In the genomic region with DNA sequence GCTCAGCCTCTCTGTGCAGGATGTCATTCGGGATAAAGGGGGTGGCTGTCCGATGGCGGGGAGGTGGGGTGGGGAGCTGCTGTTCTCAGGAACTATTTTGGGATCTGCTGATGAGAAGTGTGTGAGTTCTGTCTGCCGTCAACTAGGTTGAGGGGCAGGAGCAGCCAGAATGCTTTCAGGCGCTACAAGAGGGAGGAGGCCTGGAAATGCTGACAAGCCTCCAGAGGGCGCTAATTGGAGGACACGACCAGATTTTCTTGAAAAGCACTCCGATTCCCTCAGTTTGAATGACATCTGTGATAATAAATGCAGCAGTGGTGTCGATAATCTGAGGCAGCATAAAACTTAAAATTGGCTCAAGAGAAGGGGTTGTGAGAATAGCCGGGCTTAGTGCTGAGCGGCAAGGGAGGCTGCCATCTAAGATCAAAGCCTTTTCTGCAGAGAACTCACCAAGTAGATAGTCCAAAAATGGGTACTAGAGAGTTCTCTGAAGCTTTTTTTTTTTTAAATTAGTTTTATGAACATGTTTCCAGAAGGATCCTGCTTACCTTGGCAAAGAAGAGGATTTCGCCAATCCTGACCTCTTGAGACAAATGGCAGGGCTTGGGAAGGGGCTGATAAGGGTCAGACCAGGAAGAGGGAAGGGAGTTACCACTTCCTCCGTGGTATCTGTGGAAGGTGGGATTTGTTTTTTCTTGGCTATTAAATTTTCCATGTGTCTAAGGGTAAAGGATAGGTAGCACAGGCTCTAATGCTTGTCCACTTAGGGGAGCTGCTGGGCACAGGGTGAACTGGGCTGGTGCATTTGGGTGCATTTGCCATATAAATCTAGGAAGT, we compare ENCODE assay signal across 8 cellular contexts.
DNase-seq lines count a peak whose midpoint lies in the region; ATAC-seq and TF ChIP-seq lines count a peak whose summit lies in the region.

No MANE protein-coding gene starts in this region.

- H3K27ac Mint-ChIP-seq in activated naive CD4-positive, alpha-beta T cell treated with anti-CD3 and anti-CD28 coated beads, Interleukin-2, amount 10 ng/mL, durations not matched to agents 7 days and 5 days, result no peak overlapping the region

- H3K9me3 Mint-ChIP-seq in activated naive CD4-positive, alpha-beta T cell treated with anti-CD3 and anti-CD28 coated beads, Interleukin-2, amount 10 ng/mL, durations not matched to agents 7 days and 5 days, result no peaks in the 10 kb centered on the region

- H3K4me3 ChIP-seq in LNCaP clone FGC (ENCODE audit: low read depth, low read length), result no peak overlapping the region

- intact Hi-C loops in left colon (cut with DNase I, micrococcal nuclease), result loop anchor here in 1 of 2 donors (10.0 kb wide), 1 partner anchor 116 kb away; no protein-coding TSS in a partner anchor

- CTCF ChIA-PET in activated naive CD4-positive, alpha-beta T cell treated with anti-CD3 and anti-CD28 coated beads, Interleukin-2, amount 10 ng/mL, durations not matched to agents 7 days and 5 days (lab: Charles Lee), result interaction anchor here (0.8 to 2.7 kb wide), 8 partner anchors 10 to 146 kb away, joined by 3 to 12 read pairs (median 4); no protein-coding TSS in a partner anchor

- DNase-seq in Daoy (ENCODE audit: low read depth), result peak; percentile 39
- DNase-seq in LNCaP clone FGC (ENCODE audit: low read depth), result no peak
- peak; percentile 59 for DNase-seq in activated naive CD4-positive, alpha-beta T cell treated with anti-CD3 and anti-CD28 coated beads, Interleukin-2, amount 10 ng/mL, durations not matched to agents 7 days and 5 days
- DNase-seq in left colon, result peak; percentile 33 to 45
- DNase-seq in substantia nigra (lab: John Stamatoyannopoulos, UW), result no peak
- no peak for DNase-seq in T1000 (lab: John Stamatoyannopoulos, UW)

- H3K27ac ChIP-seq in substantia nigra (ENCODE audit: low read depth, low read length, poor library complexity, severe bottlenecking), result no peak overlapping the region

- H3K27me3 Mint-ChIP-seq in activated naive CD4-positive, alpha-beta T cell treated with anti-CD3 and anti-CD28 coated beads, Interleukin-2, amount 10 ng/mL, durations not matched to agents 7 days and 5 days, result no peaks in the 10 kb centered on the region

- peaks cover 39% of the 10 kb centered on the region for H3K36me3 Mint-ChIP-seq in activated naive CD4-positive, alpha-beta T cell treated with anti-CD3 and anti-CD28 coated beads, Interleukin-2, amount 10 ng/mL, durations not matched to agents 7 days and 5 days

- ATAC-seq in left colon (peak; percentile 56), GM18498 (IDR thresholded peaks at IDR 0.05; ENCODE audit: unreplicated experiment) (no peak), GM21825 (IDR thresholded peaks at IDR 0.05; ENCODE audit: unreplicated experiment) (no peak)

- TF ChIP-seq CTCF in LNCaP clone FGC (IDR thresholded peaks at IDR 0.05; ENCODE audit: control insufficient read depth, extremely low read depth, insufficient read depth), result peak; percentile 42

- H3K4me1 Mint-ChIP-seq in activated naive CD4-positive, alpha-beta T cell treated with anti-CD3 and anti-CD28 coated beads, Interleukin-2, amount 10 ng/mL, durations not matched to agents 7 days and 5 days, result no peaks in the 10 kb centered on the region

- H3K4me3 Mint-ChIP-seq in activated naive CD4-positive, alpha-beta T cell treated with anti-CD3 and anti-CD28 coated beads, Interleukin-2, amount 10 ng/mL, durations not matched to agents 7 days and 5 days, result no peak overlapping the region

Comparison
In these comparisons a context has a peak if more than half of its experiments do, and no peak if none do; other contexts are left out.
1. DNase-seq: peak in Daoy (single experiment), activated naive CD4-positive, alpha-beta T cell treated with anti-CD3 and anti-CD28 coated beads, Interleukin-2, amount 10 ng/mL, durations not matched to agents 7 days and 5 days (single experiment) and left colon (2 of 2); none in LNCaP clone FGC (single experiment), substantia nigra (0 of 49) and T1000 (single experiment).